8 cellular contexts compared by ENCODE assay signal in genomic region chr17:81682565-81683207, GRCh38. TPM values are rescaled to one million over a fixed set of nuclear protein-coding genes. Genes with fewer than 3 reads are reported as not detected.
DNase-seq lines count a peak whose midpoint lies in the region; ATAC-seq, FAIRE-seq and TF ChIP-seq lines count a peak whose summit lies in the region.

No MANE protein-coding gene starts in this region.

- H3K27me3 ChIP-seq in Panc1 (ENCODE audit: control insufficient read depth, insufficient read depth, low read length) (no peaks in the 10 kb centered on the region), esophagus (ENCODE audit: control insufficient read depth in 1 of 2, insufficient read depth in 2 of 2, low read length in 2 of 2) (no peaks in the 10 kb centered on the region), psoas muscle (ENCODE audit: insufficient read depth in 3 of 3, low read length in 2 of 3) (no peaks in the 10 kb centered on the region)

- H3K36me3 ChIP-seq in Panc1 (ENCODE audit: control insufficient read depth, insufficient read depth, low read length) = peaks cover 15% of the 10 kb centered on the region; the same call in 1 of the 2 replicates
- peaks cover 0 to 19% of the 10 kb centered on the region in 2 donors for H3K36me3 ChIP-seq in esophagus (ENCODE audit: control insufficient read depth in 2 of 2, insufficient read depth in 2 of 2, low read length in 1 of 2)
- peaks cover 4 to 30% of the 10 kb centered on the region in 2 donors for H3K36me3 ChIP-seq in psoas muscle (ENCODE audit: insufficient read depth in 1 of 2, low read depth in 1 of 2)

- intact Hi-C loops in Panc1 (cut with micrococcal nuclease; ENCODE audit: unreplicated experiment) = no loop called here
- intact Hi-C loops in psoas muscle (cut with DNase I) = loop anchor here in 1 of 2 donors (5.0 kb wide), 1 partner anchor 45 kb away; the partner anchor contains the start of genes NPLOC4 and TSPAN10

- no peak for DNase-seq in GM19239 (ENCODE audit: insufficient read length, low spot score)
- DNase-seq in Panc1 (ENCODE audit: low read depth, low spot score) = no peak
- no peak for DNase-seq in psoas muscle
- DNase-seq in NCI-H345 treated with DMSO at 0.1 percent for 48 hours (lab: John Stamatoyannopoulos, UW; ENCODE audit: unreplicated experiment) = no peak

- BruUV-seq in Panc1 (replicated peaks; lab: Mats Ljungman, UMichigan) = no TSS peak

- H3K27ac ChIP-seq in Panc1 (ENCODE audit: low read length) = peak overlapping the region; percentile 93
- peak overlapping the region in 1 of 2 donors; percentile 73 for H3K27ac ChIP-seq in esophagus (ENCODE audit: low read depth in 2 of 2, low read length in 1 of 2)
- peak overlapping the region; percentile 84 for H3K27ac ChIP-seq in psoas muscle

- H3K9me3 ChIP-seq in Panc1 (ENCODE audit: control insufficient read depth, insufficient read depth, low read depth, low read length) = no peaks in the 10 kb centered on the region
- H3K9me3 ChIP-seq in esophagus (ENCODE audit: control insufficient read depth in 2 of 2, insufficient read depth in 1 of 2, low read depth in 1 of 2, low read length in 1 of 2) = no peaks in the 10 kb centered on the region
- H3K9me3 ChIP-seq in psoas muscle = no peaks in the 10 kb centered on the region

- peak overlapping the region; percentile 71 to 78 for H3K4me3 ChIP-seq in Panc1 (ENCODE audit: low read depth in 2 of 2, low read length in 2 of 2)
- peak overlapping the region; percentile 87 to 97 for H3K4me3 ChIP-seq in esophagus (ENCODE audit: low read depth in 1 of 2, low read length in 2 of 2)
- peak overlapping the region; percentile 97 for H3K4me3 ChIP-seq in psoas muscle

- peaks cover 23% of the 10 kb centered on the region for H3K4me1 ChIP-seq in Panc1 (ENCODE audit: control insufficient read depth, insufficient read depth, low read length)
- peaks cover 0 to 18% of the 10 kb centered on the region in 2 donors for H3K4me1 ChIP-seq in esophagus (ENCODE audit: control insufficient read depth in 2 of 2, insufficient read depth in 2 of 2, low read length in 1 of 2)
- H3K4me1 ChIP-seq in psoas muscle = peaks cover 15% of the 10 kb centered on the region

- WGBS in esophagus, 2 donors = 38 to 39% methylated on average over 19 of the region's 19 CpGs
- WGBS in psoas muscle, 3 donors = 39 to 41% (median 41%) methylated on average over 19 of the region's 19 CpGs

- in situ Hi-C loops in Panc1 (cut with HindIII; ENCODE audit: low pct_unique_long_range_greater_than_20kb, low sequenced_read_pairs) = no loop called here

- POLR2A ChIA-PET in Panc1 (lab: Charles Lee) = interaction anchor here (1.1 kb wide), 1 partner anchor 17 kb away, joined by 3 read pairs; no protein-coding TSS in a partner anchor

- no peak for TF ChIP-seq CTCF in Panc1 (IDR thresholded peaks at IDR 0.05)
- no peak for TF ChIP-seq CTCF in psoas muscle (IDR thresholded peaks at IDR 0.05)

- CTCF ChIA-PET in Panc1 (lab: Charles Lee) = no interaction called here

- FAIRE-seq in GM19239 (lab: Jason Lieb, UNC) = peak; percentile 23

- ATAC-seq in Panc1 (no peak), psoas muscle (no peak), HG02763 (IDR thresholded peaks at IDR 0.05; ENCODE audit: unreplicated experiment) (no peak), GM18498 (IDR thresholded peaks at IDR 0.05; ENCODE audit: unreplicated experiment) (no peak), HG02588 (IDR thresholded peaks at IDR 0.05; ENCODE audit: unreplicated experiment) (no peak)

RNA-seq across cellular contexts. Expression of gene ARL16, which starts 0.9 kb away (rescaled TPM):
- total RNA-seq in Panc1 (2021; ENCODE audit: unreplicated experiment) (52.7 TPM), psoas muscle (10 to 100 TPM in 3 of 4 donors, 1 to 10 TPM in 1; 7.8 to 15.6 (median 11.9) TPM)
- 48.7 TPM for polyA plus RNA-seq in Panc1 (2012; ENCODE audit: insufficient read length)
- polyA plus RNA-seq in esophagus (10 to 100 TPM; 36.2 to 53.9 TPM), psoas muscle (10 to 100 TPM; 23.2 to 29.3 (median 29.1) TPM)

RNA-seq across cellular contexts. Expression of gene HGS, which starts 1.1 kb away (rescaled TPM):
- total RNA-seq in Panc1 (2021; ENCODE audit: unreplicated experiment) (240 TPM), psoas muscle (10 to 100 TPM; 38.6 to 74.5 (median 56.5) TPM)
- 264 TPM for polyA plus RNA-seq in Panc1 (2012; ENCODE audit: insufficient read length)
- polyA plus RNA-seq in esophagus (100 to 1,000 TPM in 1 of 2 donors, 10 to 100 TPM in 1; 83.6 to 131 TPM), psoas muscle (100 to 1,000 TPM in 2 of 3 donors, 10 to 100 TPM in 1; 62.3 to 158 (median 139) TPM)

RNA-seq across cellular contexts. Expression of gene CCDC137, which starts 16.1 kb away (rescaled TPM):
- total RNA-seq in Panc1 (2021; ENCODE audit: unreplicated experiment) (74.6 TPM), psoas muscle (10 to 100 TPM in 1 of 4 donors, 1 to 10 TPM in 3; 4.8 to 14.9 (median 8.6) TPM)
- 88.5 TPM for polyA plus RNA-seq in Panc1 (2012; ENCODE audit: insufficient read length)
- polyA plus RNA-seq in esophagus (10 to 100 TPM; 22.2 to 33.0 TPM), psoas muscle (10 to 100 TPM; 11.3 to 47.4 (median 28.5) TPM)

RNA-seq across cellular contexts. Expression of gene OXLD1, which starts 16.3 kb away (rescaled TPM):
- 42.8 TPM for total RNA-seq in Panc1 (2021; ENCODE audit: unreplicated experiment)
- polyA plus RNA-seq in Panc1 (2012; ENCODE audit: insufficient read length) = 49.4 TPM
- 10 to 100 TPM; 38.1 to 46.1 TPM for polyA plus RNA-seq in esophagus
- 10 to 100 TPM; 15.5 to 23.6 (median 20.5) TPM for total RNA-seq in psoas muscle
- 10 to 100 TPM; 35.1 to 44.9 (median 39.8) TPM for polyA plus RNA-seq in psoas muscle

RNA-seq across cellular contexts. Expression of gene MRPL12, which starts 20.5 kb away (rescaled TPM):
- total RNA-seq in Panc1 (2021; ENCODE audit: unreplicated experiment) = 157 TPM
- polyA plus RNA-seq in Panc1 (2012; ENCODE audit: insufficient read length) = 199 TPM
- polyA plus RNA-seq in esophagus = 100 to 1,000 TPM; 136 to 173 TPM
- 100 to 1,000 TPM in 2 of 4 donors, 10 to 100 TPM in 2; 93.0 to 175 (median 104) TPM for total RNA-seq in psoas muscle
- polyA plus RNA-seq in psoas muscle = 100 to 1,000 TPM; 222 to 558 (median 242) TPM
